Comparison of ENCODE assay signal across 34 cellular contexts in genomic region chr15:41812820-41813375, GRCh38.
"Had no signal": no experiment of that assay in that cellular context is flagged by ENCODE, and none has a peak within 500 bp of the region (broad histone marks: within the 10 kb centered on the region; RNA-seq: fewer than 3 reads in every experiment).

No MANE protein-coding gene starts in this region.

- H3K27ac ChIP-seq: brain microvascular endothelial cell, KMS-11, VCaP had no signal

- DNase-seq: activated B cell treated with CpG ODN at 0.5 μM for 24 hours; activated CD4-positive, alpha-beta memory T cell treated with anti-CD3 and anti-CD28 coated beads for 36 hours; activated CD4-positive, alpha-beta T cell treated with anti-CD3 and anti-CD28 coated beads for 4 hours; activated CD4-positive, alpha-beta T cell treated with anti-CD3 and anti-CD28 coated beads, Interleukin-2, amount 50 U/mL, for 1 hour; activated CD4-positive, CD25-positive, alpha-beta regulatory T cell treated with anti-CD3 and anti-CD28 coated beads, Interleukin-2, amount 50 U/mL, for 72 hours; activated CD8-positive, alpha-beta memory T cell treated with anti-CD3 and anti-CD28 coated beads, Interleukin-2, amount 50 U/mL, for 4 hours; activated gamma-delta T cell treated with Interleukin-2 at 50 U/mL for 16 hours; activated naive CD4-positive, alpha-beta T cell treated with anti-CD3 and anti-CD28 coated beads for 36 hours; activated T-cell treated with anti-CD3 and anti-CD28 coated beads for 4 hours; activated T-cell treated with anti-CD3 and anti-CD28 coated beads, Interleukin-2, amount 50 U/mL, for 4 hours; amniotic stem cell; brain microvascular endothelial cell; central memory CD4-positive, alpha-beta T cell; MM.1S; MV-4-11; NCI-H1092; NCI-H187 treated with DMSO at 0.1 percent for 48 hours; NCI-H2081; NCI-H2171 treated with DMSO at 0.1 percent for 48 hours; NCI-H2227 treated with DMSO at 0.1 percent for 48 hours; NCI-H446; NCI-H510A treated with DMSO at 0.1 percent for 48 hours; NCI-H526 treated with DMSO at 0.1 percent for 48 hours; NCI-H774; SIG-M5; T-cell; T-helper 2 cell; T-helper 9 cell had no signal

- ATAC-seq: activated naive CD4-positive, alpha-beta T cell treated with anti-CD3 and anti-CD28 coated beads, Interleukin-2, amount 50 U/mL, for 72 hours; activated T-cell treated with anti-CD3 and anti-CD28 coated beads, Interleukin-2, amount 50 U/mL, for 4 hours; Panc1; SK-N-SH treated with all-trans-retinoic acid at 6 μM for 48 hours; T-cell had no signal

- H3K9me3 Mint-ChIP-seq: activated B cell treated with CpG ODN at 0.5 μM for 24 hours; activated CD4-positive, alpha-beta memory T cell treated with anti-CD3 and anti-CD28 coated beads for 36 hours; activated naive CD4-positive, alpha-beta T cell treated with anti-CD3 and anti-CD28 coated beads for 36 hours; activated naive CD4-positive, alpha-beta T cell treated with anti-CD3 and anti-CD28 coated beads, Interleukin-2, amount 50 U/mL, for 72 hours; activated T-cell treated with anti-CD3 and anti-CD28 coated beads, Interleukin-2, amount 50 U/mL, for 4 hours; activated T-helper 1 cell treated with anti-CD3 and anti-CD28 coated beads, Interleukin-12 subunit alpha, Interleukin-12 subunit beta, Interleukin-2, Interleukin-4 antibody, amounts not matched to agents 30 ng/mL and 10 ng/mL and 1 ng/mL, durations not matched to agents 14 hours and 24 hours and 36 hours; T-cell had no signal

- H3K27me3 ChIP-seq: brain microvascular endothelial cell had no signal

- H3K9ac ChIP-seq: KMS-11 had no signal

- H3K27me3 Mint-ChIP-seq: activated B cell treated with CpG ODN at 0.5 μM for 24 hours; activated CD4-positive, alpha-beta memory T cell treated with anti-CD3 and anti-CD28 coated beads for 36 hours; T-cell had no signal

- H3K36me3 Mint-ChIP-seq: activated naive CD4-positive, alpha-beta T cell treated with anti-CD3 and anti-CD28 coated beads, Interleukin-2, amount 50 U/mL, for 72 hours had no signal

- H3K4me3 Mint-ChIP-seq: activated B cell treated with CpG ODN at 0.5 μM for 24 hours; activated CD4-positive, alpha-beta memory T cell treated with anti-CD3 and anti-CD28 coated beads for 36 hours; activated naive CD4-positive, alpha-beta T cell treated with anti-CD3 and anti-CD28 coated beads for 36 hours; activated T-cell treated with anti-CD3 and anti-CD28 coated beads, Interleukin-2, amount 50 U/mL, for 4 hours; activated T-helper 1 cell treated with anti-CD3 and anti-CD28 coated beads, Interleukin-12 subunit alpha, Interleukin-12 subunit beta, Interleukin-2, Interleukin-4 antibody, amounts not matched to agents 30 ng/mL and 10 ng/mL and 1 ng/mL, durations not matched to agents 14 hours and 24 hours and 36 hours; T-cell had no signal

- H3K27ac Mint-ChIP-seq: activated B cell treated with CpG ODN at 0.5 μM for 24 hours; activated CD4-positive, alpha-beta memory T cell treated with anti-CD3 and anti-CD28 coated beads for 36 hours; activated naive CD4-positive, alpha-beta T cell treated with anti-CD3 and anti-CD28 coated beads for 36 hours; activated T-helper 1 cell treated with anti-CD3 and anti-CD28 coated beads, Interleukin-12 subunit alpha, Interleukin-12 subunit beta, Interleukin-2, Interleukin-4 antibody, amounts not matched to agents 30 ng/mL and 10 ng/mL and 1 ng/mL, durations not matched to agents 14 hours and 24 hours and 36 hours; T-cell had no signal

- H3K4me2 ChIP-seq: KMS-11 had no signal
